1 cellular context compared by ENCODE assay signal in the genomic region with DNA sequence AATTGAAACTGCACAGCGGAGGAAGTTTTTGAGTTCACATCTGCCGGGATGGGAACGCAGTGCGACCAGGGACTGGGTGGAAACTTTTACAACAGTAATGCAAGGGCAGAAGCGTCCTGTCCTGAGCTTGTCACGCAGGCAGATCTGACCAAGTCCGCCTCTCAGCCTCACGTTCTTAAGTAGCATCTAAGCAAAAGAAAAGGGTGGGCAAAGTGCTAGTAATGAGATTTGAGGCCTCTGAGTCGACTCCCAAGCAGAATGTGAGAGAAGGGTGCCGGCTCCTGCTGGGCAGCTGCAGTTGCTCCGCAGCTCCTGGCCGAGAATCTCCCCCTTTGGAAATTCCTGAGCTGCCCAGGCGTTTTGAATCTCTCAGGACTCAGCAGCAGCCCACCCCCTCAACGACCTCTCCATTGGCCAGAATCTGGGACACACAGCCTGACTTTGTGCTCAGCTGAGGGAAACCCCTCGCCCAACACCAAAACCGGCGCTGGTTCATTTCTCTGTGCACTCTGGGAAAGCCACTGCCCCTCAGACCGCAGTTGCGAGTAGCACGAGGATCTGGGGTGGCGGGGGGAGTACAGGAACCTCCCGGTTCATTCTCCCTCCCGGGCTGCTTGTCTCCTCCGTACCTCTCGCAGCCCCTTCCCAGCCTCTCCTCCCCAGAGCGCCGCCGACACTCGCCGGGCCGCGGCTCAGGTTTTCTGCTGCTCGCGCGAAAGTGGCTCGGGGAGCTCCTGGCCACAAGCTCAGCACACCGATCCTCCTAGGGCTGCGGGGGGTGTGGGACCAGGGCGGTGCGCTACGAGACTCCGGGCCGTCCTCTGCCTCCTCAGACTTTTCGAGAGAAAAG.
TF ChIP-seq lines count a peak whose summit lies in the region.

No MANE protein-coding gene starts in this region.

TF ChIP-seq in GM12878, 131 proteins besides CTCF, POLR2A, EP300 and RAD21 (continued from another document):
- TF ChIP-seq, protein P1, sequence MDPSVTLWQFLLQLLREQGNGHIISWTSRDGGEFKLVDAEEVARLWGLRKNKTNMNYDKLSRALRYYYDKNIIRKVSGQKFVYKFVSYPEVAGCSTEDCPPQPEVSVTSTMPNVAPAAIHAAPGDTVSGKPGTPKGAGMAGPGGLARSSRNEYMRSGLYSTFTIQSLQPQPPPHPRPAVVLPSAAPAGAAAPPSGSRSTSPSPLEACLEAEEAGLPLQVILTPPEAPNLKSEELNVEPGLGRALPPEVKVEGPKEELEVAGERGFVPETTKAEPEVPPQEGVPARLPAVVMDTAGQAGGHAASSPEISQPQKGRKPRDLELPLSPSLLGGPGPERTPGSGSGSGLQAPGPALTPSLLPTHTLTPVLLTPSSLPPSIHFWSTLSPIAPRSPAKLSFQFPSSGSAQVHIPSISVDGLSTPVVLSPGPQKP (IDR thresholded peaks at IDR 0.05; ENCODE audit: low read depth, low read length) = peak; percentile 22; the same call in 1 of the 2 replicates
- TF ChIP-seq IKZF2 (IDR thresholded peaks at IDR 0.05) (peak; percentile 59 to 67; a peak in 2 of 4 replicates), MTA3 (IDR thresholded peaks at IDR 0.05; ENCODE audit: borderline replicate concordance, low read length) (peak; percentile 71; the same call in 1 of the 2 replicates), ZNF274 (IDR thresholded peaks at IDR 0.05; ENCODE audit: insufficient read depth, insufficient read length) (no peak), LARP7 (IDR thresholded peaks at IDR 0.05) (0 out of 2 replicates have a peak, but pooled peaks have one; percentile 33), ZNF384 (IDR thresholded peaks at IDR 0.05; ENCODE audit: borderline replicate concordance, low read depth, low read length) (no peak), POU2F2 (IDR thresholded peaks at IDR 0.05; ENCODE audit: borderline replicate concordance, low read depth, low read length) (peak; percentile 34; the same call in 1 of the 3 replicates), MXI1 (IDR thresholded peaks at IDR 0.05; ENCODE audit: low read depth, low read length) (0 out of 2 replicates have a peak, but pooled peaks have one; percentile 16), MYC (IDR thresholded peaks at IDR 0.05; ENCODE audit: insufficient read depth, insufficient read length, insufficient replicate concordance, low read length, severe bottlenecking) (no peak), ZNF217 (IDR thresholded peaks at IDR 0.05) (no peak), YY1 (IDR thresholded peaks at IDR 0.05; ENCODE audit: low read depth, low read length) (no peak; the same call in 1 of the 2 replicates), RAD51 (IDR thresholded peaks at IDR 0.05) (no peak), IKZF1 (conservative IDR thresholded peaks at IDR 0.05) (peak; percentile 47), RUNX3 (IDR thresholded peaks at IDR 0.05; ENCODE audit: low read length) (peak; percentile 79), SMARCA5 (IDR thresholded peaks at IDR 0.05) (no peak), ZNF24 (IDR thresholded peaks at IDR 0.05) (no peak), JUNB (IDR thresholded peaks at IDR 0.05) (no peak; the same call in 1 of the 2 replicates), MTA2 (IDR thresholded peaks at IDR 0.05; ENCODE audit: low read depth) (no peak)
- TF ChIP-seq, protein P2, sequence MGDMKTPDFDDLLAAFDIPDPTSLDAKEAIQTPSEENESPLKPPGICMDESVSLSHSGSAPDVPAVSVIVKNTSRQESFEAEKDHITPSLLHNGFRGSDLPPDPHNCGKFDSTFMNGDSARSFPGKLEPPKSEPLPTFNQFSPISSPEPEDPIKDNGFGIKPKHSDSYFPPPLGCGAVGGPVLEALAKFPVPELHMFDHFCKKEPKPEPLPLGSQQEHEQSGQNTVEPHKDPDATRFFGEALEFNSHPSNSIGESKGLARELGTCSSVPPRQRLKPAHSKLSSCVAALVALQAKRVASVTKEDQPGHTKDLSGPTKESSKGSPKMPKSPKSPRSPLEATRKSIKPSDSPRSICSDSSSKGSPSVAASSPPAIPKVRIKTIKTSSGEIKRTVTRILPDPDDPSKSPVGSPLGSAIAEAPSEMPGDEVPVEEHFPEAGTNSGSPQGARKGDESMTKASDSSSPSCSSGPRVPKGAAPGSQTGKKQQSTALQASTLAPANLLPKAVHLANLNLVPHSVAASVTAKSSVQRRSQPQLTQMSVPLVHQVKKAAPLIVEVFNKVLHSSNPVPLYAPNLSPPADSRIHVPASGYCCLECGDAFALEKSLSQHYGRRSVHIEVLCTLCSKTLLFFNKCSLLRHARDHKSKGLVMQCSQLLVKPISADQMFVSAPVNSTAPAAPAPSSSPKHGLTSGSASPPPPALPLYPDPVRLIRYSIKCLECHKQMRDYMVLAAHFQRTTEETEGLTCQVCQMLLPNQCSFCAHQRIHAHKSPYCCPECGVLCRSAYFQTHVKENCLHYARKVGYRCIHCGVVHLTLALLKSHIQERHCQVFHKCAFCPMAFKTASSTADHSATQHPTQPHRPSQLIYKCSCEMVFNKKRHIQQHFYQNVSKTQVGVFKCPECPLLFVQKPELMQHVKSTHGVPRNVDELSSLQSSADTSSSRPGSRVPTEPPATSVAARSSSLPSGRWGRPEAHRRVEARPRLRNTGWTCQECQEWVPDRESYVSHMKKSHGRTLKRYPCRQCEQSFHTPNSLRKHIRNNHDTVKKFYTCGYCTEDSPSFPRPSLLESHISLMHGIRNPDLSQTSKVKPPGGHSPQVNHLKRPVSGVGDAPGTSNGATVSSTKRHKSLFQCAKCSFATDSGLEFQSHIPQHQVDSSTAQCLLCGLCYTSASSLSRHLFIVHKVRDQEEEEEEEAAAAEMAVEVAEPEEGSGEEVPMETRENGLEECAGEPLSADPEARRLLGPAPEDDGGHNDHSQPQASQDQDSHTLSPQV (IDR thresholded peaks at IDR 0.05) = no peak
- TF ChIP-seq, protein P3, sequence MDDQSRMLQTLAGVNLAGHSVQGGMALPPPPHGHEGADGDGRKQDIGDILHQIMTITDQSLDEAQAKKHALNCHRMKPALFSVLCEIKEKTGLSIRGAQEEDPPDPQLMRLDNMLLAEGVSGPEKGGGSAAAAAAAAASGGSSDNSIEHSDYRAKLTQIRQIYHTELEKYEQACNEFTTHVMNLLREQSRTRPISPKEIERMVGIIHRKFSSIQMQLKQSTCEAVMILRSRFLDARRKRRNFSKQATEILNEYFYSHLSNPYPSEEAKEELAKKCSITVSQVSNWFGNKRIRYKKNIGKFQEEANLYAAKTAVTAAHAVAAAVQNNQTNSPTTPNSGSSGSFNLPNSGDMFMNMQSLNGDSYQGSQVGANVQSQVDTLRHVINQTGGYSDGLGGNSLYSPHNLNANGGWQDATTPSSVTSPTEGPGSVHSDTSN (IDR thresholded peaks at IDR 0.05; ENCODE audit: insufficient replicate concordance, low read depth, low read length) = no peak
- TF ChIP-seq, protein P4, sequence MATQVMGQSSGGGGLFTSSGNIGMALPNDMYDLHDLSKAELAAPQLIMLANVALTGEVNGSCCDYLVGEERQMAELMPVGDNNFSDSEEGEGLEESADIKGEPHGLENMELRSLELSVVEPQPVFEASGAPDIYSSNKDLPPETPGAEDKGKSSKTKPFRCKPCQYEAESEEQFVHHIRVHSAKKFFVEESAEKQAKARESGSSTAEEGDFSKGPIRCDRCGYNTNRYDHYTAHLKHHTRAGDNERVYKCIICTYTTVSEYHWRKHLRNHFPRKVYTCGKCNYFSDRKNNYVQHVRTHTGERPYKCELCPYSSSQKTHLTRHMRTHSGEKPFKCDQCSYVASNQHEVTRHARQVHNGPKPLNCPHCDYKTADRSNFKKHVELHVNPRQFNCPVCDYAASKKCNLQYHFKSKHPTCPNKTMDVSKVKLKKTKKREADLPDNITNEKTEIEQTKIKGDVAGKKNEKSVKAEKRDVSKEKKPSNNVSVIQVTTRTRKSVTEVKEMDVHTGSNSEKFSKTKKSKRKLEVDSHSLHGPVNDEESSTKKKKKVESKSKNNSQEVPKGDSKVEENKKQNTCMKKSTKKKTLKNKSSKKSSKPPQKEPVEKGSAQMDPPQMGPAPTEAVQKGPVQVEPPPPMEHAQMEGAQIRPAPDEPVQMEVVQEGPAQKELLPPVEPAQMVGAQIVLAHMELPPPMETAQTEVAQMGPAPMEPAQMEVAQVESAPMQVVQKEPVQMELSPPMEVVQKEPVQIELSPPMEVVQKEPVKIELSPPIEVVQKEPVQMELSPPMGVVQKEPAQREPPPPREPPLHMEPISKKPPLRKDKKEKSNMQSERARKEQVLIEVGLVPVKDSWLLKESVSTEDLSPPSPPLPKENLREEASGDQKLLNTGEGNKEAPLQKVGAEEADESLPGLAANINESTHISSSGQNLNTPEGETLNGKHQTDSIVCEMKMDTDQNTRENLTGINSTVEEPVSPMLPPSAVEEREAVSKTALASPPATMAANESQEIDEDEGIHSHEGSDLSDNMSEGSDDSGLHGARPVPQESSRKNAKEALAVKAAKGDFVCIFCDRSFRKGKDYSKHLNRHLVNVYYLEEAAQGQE (IDR thresholded peaks at IDR 0.05; ENCODE audit: low read depth, low read length) = no peak
- TF ChIP-seq, protein P5, sequence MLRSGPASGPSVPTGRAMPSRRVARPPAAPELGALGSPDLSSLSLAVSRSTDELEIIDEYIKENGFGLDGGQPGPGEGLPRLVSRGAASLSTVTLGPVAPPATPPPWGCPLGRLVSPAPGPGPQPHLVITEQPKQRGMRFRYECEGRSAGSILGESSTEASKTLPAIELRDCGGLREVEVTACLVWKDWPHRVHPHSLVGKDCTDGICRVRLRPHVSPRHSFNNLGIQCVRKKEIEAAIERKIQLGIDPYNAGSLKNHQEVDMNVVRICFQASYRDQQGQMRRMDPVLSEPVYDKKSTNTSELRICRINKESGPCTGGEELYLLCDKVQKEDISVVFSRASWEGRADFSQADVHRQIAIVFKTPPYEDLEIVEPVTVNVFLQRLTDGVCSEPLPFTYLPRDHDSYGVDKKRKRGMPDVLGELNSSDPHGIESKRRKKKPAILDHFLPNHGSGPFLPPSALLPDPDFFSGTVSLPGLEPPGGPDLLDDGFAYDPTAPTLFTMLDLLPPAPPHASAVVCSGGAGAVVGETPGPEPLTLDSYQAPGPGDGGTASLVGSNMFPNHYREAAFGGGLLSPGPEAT (IDR thresholded peaks at IDR 0.05; ENCODE audit: low read depth) = no peak; the same call in 1 of the 2 replicates
- TF ChIP-seq, protein P6, sequence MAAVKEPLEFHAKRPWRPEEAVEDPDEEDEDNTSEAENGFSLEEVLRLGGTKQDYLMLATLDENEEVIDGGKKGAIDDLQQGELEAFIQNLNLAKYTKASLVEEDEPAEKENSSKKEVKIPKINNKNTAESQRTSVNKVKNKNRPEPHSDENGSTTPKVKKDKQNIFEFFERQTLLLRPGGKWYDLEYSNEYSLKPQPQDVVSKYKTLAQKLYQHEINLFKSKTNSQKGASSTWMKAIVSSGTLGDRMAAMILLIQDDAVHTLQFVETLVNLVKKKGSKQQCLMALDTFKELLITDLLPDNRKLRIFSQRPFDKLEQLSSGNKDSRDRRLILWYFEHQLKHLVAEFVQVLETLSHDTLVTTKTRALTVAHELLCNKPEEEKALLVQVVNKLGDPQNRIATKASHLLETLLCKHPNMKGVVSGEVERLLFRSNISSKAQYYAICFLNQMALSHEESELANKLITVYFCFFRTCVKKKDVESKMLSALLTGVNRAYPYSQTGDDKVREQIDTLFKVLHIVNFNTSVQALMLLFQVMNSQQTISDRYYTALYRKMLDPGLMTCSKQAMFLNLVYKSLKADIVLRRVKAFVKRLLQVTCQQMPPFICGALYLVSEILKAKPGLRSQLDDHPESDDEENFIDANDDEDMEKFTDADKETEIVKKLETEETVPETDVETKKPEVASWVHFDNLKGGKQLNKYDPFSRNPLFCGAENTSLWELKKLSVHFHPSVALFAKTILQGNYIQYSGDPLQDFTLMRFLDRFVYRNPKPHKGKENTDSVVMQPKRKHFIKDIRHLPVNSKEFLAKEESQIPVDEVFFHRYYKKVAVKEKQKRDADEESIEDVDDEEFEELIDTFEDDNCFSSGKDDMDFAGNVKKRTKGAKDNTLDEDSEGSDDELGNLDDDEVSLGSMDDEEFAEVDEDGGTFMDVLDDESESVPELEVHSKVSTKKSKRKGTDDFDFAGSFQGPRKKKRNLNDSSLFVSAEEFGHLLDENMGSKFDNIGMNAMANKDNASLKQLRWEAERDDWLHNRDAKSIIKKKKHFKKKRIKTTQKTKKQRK (IDR thresholded peaks at IDR 0.05; ENCODE audit: low read depth, low read length) = no peak
